Comparison of ENCODE assay signal across 21 cellular contexts in the genomic region with DNA sequence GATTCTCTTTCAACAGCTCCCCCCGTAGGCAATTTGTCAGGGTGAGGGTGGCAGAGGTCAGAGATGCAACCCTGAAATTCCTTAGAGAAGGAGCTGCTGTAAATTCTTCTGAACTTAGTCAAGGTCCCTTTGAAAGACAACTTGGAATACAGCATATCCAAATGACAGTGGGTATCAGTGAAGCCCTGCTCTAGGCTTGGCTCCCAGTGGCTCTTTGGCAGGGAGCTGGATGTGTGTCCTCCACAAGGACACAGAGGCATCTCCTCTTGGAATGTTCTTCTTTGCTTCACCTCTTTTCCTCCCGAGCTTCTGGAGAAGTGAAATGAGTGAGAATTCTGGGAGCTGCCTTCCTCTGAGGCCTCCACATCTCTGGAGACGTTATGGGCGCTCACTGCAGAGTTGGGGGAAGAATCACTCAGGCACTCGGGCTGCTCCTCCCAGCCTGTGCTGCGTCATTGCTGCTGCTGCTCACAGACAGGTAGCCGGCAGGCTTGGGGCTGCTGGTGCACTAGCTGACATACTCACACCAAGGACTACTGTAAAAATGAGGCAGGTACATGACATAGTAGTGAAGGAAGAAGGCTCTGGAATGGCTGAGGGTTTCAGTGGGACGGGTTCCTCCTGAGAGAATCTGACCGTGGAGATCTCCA. TPM values are rescaled to one million over a fixed set of nuclear protein-coding genes. Genes with fewer than 3 reads are reported as not detected.
A peak's percentile ranks its signal among the peaks of the same experiment; 100 is the strongest.
DNase-seq lines count a peak whose midpoint lies in the region; ATAC-seq and TF ChIP-seq lines count a peak whose summit lies in the region.
"Had no signal": no experiment of that assay in that cellular context is flagged by ENCODE, and none has a peak within 500 bp of the region (broad histone marks: within the 10 kb centered on the region; RNA-seq: fewer than 3 reads in every experiment).

No MANE protein-coding gene starts in this region.

- CTCF ChIA-PET in activated CD4-positive, alpha-beta memory T cell treated with anti-CD3 and anti-CD28 coated beads, Interleukin-2, amount 10 ng/mL, durations not matched to agents 7 days and 5 days (lab: Charles Lee) = no interaction called here
- CTCF ChIA-PET in activated CD4-positive, alpha-beta memory T cell treated with anti-CD3 and anti-CD28 coated beads for 36 hours (lab: Charles Lee) = interaction anchor here (1.2 kb wide), 1 partner anchor 389 kb away, joined by 3 read pairs; no protein-coding TSS in a partner anchor
- CTCF ChIA-PET in SK-N-SH (lab: Yijun Ruan, JAX) = interaction anchor here (0.8 to 1.0 kb wide), 4 partner anchors 11 to 407 kb away, joined by 3 to 4 read pairs (median 3); no protein-coding TSS in a partner anchor

- no peak for ATAC-seq in GM21576 (IDR thresholded peaks at IDR 0.05; ENCODE audit: unreplicated experiment)
- ATAC-seq: activated CD4-positive, CD25-positive, alpha-beta regulatory T cell treated with anti-CD3 and anti-CD28 coated beads, Interleukin-2, amount 50 U/mL, for 24 hours; activated naive CD4-positive, alpha-beta T cell treated with anti-CD3 and anti-CD28 coated beads, Interleukin-2, amount 50 U/mL, for 72 hours; gastroesophageal sphincter had no signal

- peaks cover 26% of the 10 kb centered on the region for H3K4me1 ChIP-seq in testis
- H3K4me1 ChIP-seq in SK-N-SH (ENCODE audit: control insufficient read depth in 1 of 2, insufficient read depth in 2 of 2, low read depth in 1 of 2, low read length in 1 of 2) = peaks cover 0 to 14% of the 10 kb centered on the region in 2 experiments; a peak in 2 of 4 replicates
- H3K4me1 ChIP-seq in ascending aorta = peaks cover 0 to 10% of the 10 kb centered on the region in 2 donors
- H3K4me1 ChIP-seq: gastroesophageal sphincter had no signal

- H3K27ac ChIP-seq in coronary artery = peak overlapping the region; percentile 64 to 83
- H3K27ac ChIP-seq in testis = peak overlapping the region; percentile 23 to 67
- H3K27ac ChIP-seq in SK-N-SH (ENCODE audit: low read depth in 2 of 2, low read length in 1 of 2) = no peak overlapping the region
- peak overlapping the region in 1 of 2 donors; percentile 35 for H3K27ac ChIP-seq in ascending aorta
- H3K27ac ChIP-seq: 22Rv1, gastroesophageal sphincter, KMS-11, pancreas, RWPE1 had no signal

- H3K4me3 ChIP-seq in coronary artery (peak overlapping the region; percentile 15), testis (no peak overlapping the region), SK-N-SH (ENCODE audit: low read depth in 2 of 2, low read length in 1 of 2) (no peak overlapping the region), ascending aorta (no peak overlapping the region)
- H3K4me3 ChIP-seq: gastroesophageal sphincter, pancreas had no signal

- TF ChIP-seq EP300 in SK-N-SH (IDR thresholded peaks at IDR 0.05; ENCODE audit: borderline replicate concordance in 1 of 2, low read depth in 1 of 2, low read length in 1 of 2) = no peak

- no peak overlapping the region for H3K4me3 Mint-ChIP-seq in activated CD4-positive, alpha-beta memory T cell treated with anti-CD3 and anti-CD28 coated beads, Interleukin-2, amount 10 ng/mL, durations not matched to agents 7 days and 5 days
- no peak overlapping the region for H3K4me3 Mint-ChIP-seq in activated CD4-positive, alpha-beta memory T cell treated with anti-CD3 and anti-CD28 coated beads for 36 hours
- H3K4me3 Mint-ChIP-seq: memory B cell, naive B cell had no signal

- TF ChIP-seq POLR2A in testis (IDR thresholded peaks at IDR 0.05) = no peak

- no peaks in the 10 kb centered on the region for H3F3A ChIP-seq in SK-N-SH (replicated peaks; ENCODE audit: insufficient read depth)

- no peak overlapping the region for H3K27ac Mint-ChIP-seq in activated CD4-positive, alpha-beta memory T cell treated with anti-CD3 and anti-CD28 coated beads, Interleukin-2, amount 10 ng/mL, durations not matched to agents 7 days and 5 days
- H3K27ac Mint-ChIP-seq in activated CD4-positive, alpha-beta memory T cell treated with anti-CD3 and anti-CD28 coated beads for 36 hours = no peak overlapping the region

- POLR2A ChIA-PET in activated CD4-positive, alpha-beta memory T cell treated with anti-CD3 and anti-CD28 coated beads, Interleukin-2, amount 10 ng/mL, durations not matched to agents 7 days and 5 days (lab: Charles Lee) = no interaction called here
- POLR2A ChIA-PET in activated CD4-positive, alpha-beta memory T cell treated with anti-CD3 and anti-CD28 coated beads for 36 hours (lab: Charles Lee) = no interaction called here
- POLR2A ChIA-PET in SK-N-SH (lab: Yijun Ruan, JAX) = no interaction called here

- no peaks in the 10 kb centered on the region; the same call in 1 of the 2 replicates for H3K79me2 ChIP-seq in SK-N-SH (ENCODE audit: insufficient read depth)

- H3K9ac ChIP-seq in SK-N-SH = no peak overlapping the region
- H3K9ac ChIP-seq: KMS-11 had no signal

- TF ChIP-seq CTCF in coronary artery (IDR thresholded peaks at IDR 0.05) = no peak
- TF ChIP-seq CTCF in testis (IDR thresholded peaks at IDR 0.05) = no peak
- TF ChIP-seq CTCF in SK-N-SH (IDR thresholded peaks at IDR 0.05) = no peak
- no peak for TF ChIP-seq CTCF in ascending aorta (IDR thresholded peaks at IDR 0.05)

- 62 to 84% methylated on average over 9 of the region's 9 CpGs for WGBS in testis, 2 donors
- 76% methylated on average over 7 of the region's 9 CpGs for WGBS in SK-N-SH (ENCODE audit: low lambda C conversion rate)

- H3K9me2 ChIP-seq in SK-N-SH = no peaks in the 10 kb centered on the region

- H3K36me3 ChIP-seq in testis (ENCODE audit: low read depth, missing control alignments) (no peaks in the 10 kb centered on the region), SK-N-SH (replicated peaks in 1 of 2; ENCODE audit: control insufficient read depth in 1 of 2, insufficient read depth in 2 of 2, low read length in 1 of 2) (peaks cover 58 to 63% of the 10 kb centered on the region in 2 experiments), ascending aorta (peaks cover 13 to 37% of the 10 kb centered on the region in 2 donors)

- no peaks in the 10 kb centered on the region for H4K20me1 ChIP-seq in SK-N-SH (ENCODE audit: insufficient read depth)

- intact Hi-C loops in activated CD4-positive, alpha-beta memory T cell treated with anti-CD3 and anti-CD28 coated beads for 36 hours (cut with micrococcal nuclease) = no loop called here
- intact Hi-C loops in testis (cut with DNase I; ENCODE audit: low total_unique reads) (no loop called here), ascending aorta (cut with DNase I) (no loop called here)

- DNase-seq in activated CD4-positive, alpha-beta memory T cell treated with anti-CD3 and anti-CD28 coated beads, Interleukin-2, amount 10 ng/mL, durations not matched to agents 7 days and 5 days = peak; percentile 3
- no peak for DNase-seq in activated CD4-positive, alpha-beta memory T cell treated with anti-CD3 and anti-CD28 coated beads for 36 hours
- DNase-seq in coronary artery (ENCODE audit: low spot score) (no peak), islet precursor cell (peak; percentile 61), testis (no peak), SK-N-SH (no peak), ascending aorta (ENCODE audit: low spot score in 2 of 2) (no peak)
- DNase-seq: kidney, naive B cell, NCI-H2171 treated with DMSO at 0.1 percent for 48 hours, NCI-H526, pancreas, SW 1271 had no signal

- H3K27me3 ChIP-seq in testis = no peaks in the 10 kb centered on the region
- H3K27me3 ChIP-seq in SK-N-SH (ENCODE audit: insufficient read depth) = no peaks in the 10 kb centered on the region
- H3K27me3 ChIP-seq in ascending aorta = no peaks in the 10 kb centered on the region
- H3K27me3 ChIP-seq: gastroesophageal sphincter, pancreas had no signal

- H2AFZ ChIP-seq in SK-N-SH (ENCODE audit: low read depth) = no peak overlapping the region

- no peak overlapping the region for H3K4me2 ChIP-seq in SK-N-SH
- H3K4me2 ChIP-seq: KMS-11 had no signal

- no peak for TF ChIP-seq RAD21 in SK-N-SH (IDR thresholded peaks at IDR 0.05; ENCODE audit: low read length)

- peaks cover 2% of the 10 kb centered on the region for H3K4me1 Mint-ChIP-seq in activated CD4-positive, alpha-beta memory T cell treated with anti-CD3 and anti-CD28 coated beads, Interleukin-2, amount 10 ng/mL, durations not matched to agents 7 days and 5 days
- no peaks in the 10 kb centered on the region for H3K4me1 Mint-ChIP-seq in activated CD4-positive, alpha-beta memory T cell treated with anti-CD3 and anti-CD28 coated beads for 36 hours (ENCODE audit: low read depth)
- H3K4me1 Mint-ChIP-seq: naive B cell had no signal

- peaks cover 79% of the 10 kb centered on the region for H3K36me3 Mint-ChIP-seq in activated CD4-positive, alpha-beta memory T cell treated with anti-CD3 and anti-CD28 coated beads, Interleukin-2, amount 10 ng/mL, durations not matched to agents 7 days and 5 days (ENCODE audit: low read depth)
- H3K36me3 Mint-ChIP-seq in activated CD4-positive, alpha-beta memory T cell treated with anti-CD3 and anti-CD28 coated beads for 36 hours = peaks cover 57% of the 10 kb centered on the region

- H3K27me3 Mint-ChIP-seq in activated CD4-positive, alpha-beta memory T cell treated with anti-CD3 and anti-CD28 coated beads, Interleukin-2, amount 10 ng/mL, durations not matched to agents 7 days and 5 days = no peaks in the 10 kb centered on the region
- H3K27me3 Mint-ChIP-seq in activated CD4-positive, alpha-beta memory T cell treated with anti-CD3 and anti-CD28 coated beads for 36 hours = no peaks in the 10 kb centered on the region
- H3K27me3 Mint-ChIP-seq: memory B cell, naive B cell had no signal

- H3K9me3 ChIP-seq in testis (no peaks in the 10 kb centered on the region), SK-N-SH (no peaks in the 10 kb centered on the region), ascending aorta (no peaks in the 10 kb centered on the region)
- H3K9me3 ChIP-seq: gastroesophageal sphincter, pancreas had no signal

- H3K9me3 Mint-ChIP-seq in activated CD4-positive, alpha-beta memory T cell treated with anti-CD3 and anti-CD28 coated beads, Interleukin-2, amount 10 ng/mL, durations not matched to agents 7 days and 5 days = no peaks in the 10 kb centered on the region
- peaks cover 11% of the 10 kb centered on the region for H3K9me3 Mint-ChIP-seq in activated CD4-positive, alpha-beta memory T cell treated with anti-CD3 and anti-CD28 coated beads for 36 hours
- H3K9me3 Mint-ChIP-seq: activated naive CD4-positive, alpha-beta T cell treated with anti-CD3 and anti-CD28 coated beads, Interleukin-2, amount 50 U/mL, for 72 hours; memory B cell had no signal

RNA-seq across cellular contexts. Expression of a gene that starts 34.1 kb away (rescaled TPM):
- 100 to 1,000 TPM; 130 to 133 TPM for total RNA-seq in activated CD4-positive, alpha-beta memory T cell treated with anti-CD3 and anti-CD28 coated beads, Interleukin-2, amount 10 ng/mL, durations not matched to agents 7 days and 5 days
- total RNA-seq in activated CD4-positive, alpha-beta memory T cell treated with anti-CD3 and anti-CD28 coated beads for 36 hours = 100 to 1,000 TPM; 117 to 120 TPM
- total RNA-seq in testis (100 to 1,000 TPM; 165 to 200 TPM), ascending aorta (5.7 TPM)
- polyA plus RNA-seq in testis (ENCODE audit: insufficient read depth, low read depth, low replicate concordance) (319 TPM), SK-N-SH (2012; rRNA removed) (306 and 390 TPM in 2 replicates)
- 392 and 450 TPM in 2 replicates for polyA plus RNA-seq in SK-N-SH (2012; cell fraction: cytosol; rRNA removed)
- polyA plus RNA-seq in SK-N-SH (2012; cell fraction: nucleus; rRNA removed) = 181 and 247 TPM in 2 replicates

RNA-seq across cellular contexts. Expression of a gene that starts 39.4 kb away (rescaled TPM):
- total RNA-seq in activated CD4-positive, alpha-beta memory T cell treated with anti-CD3 and anti-CD28 coated beads, Interleukin-2, amount 10 ng/mL, durations not matched to agents 7 days and 5 days = 100 to 1,000 TPM; 133 to 135 TPM
- total RNA-seq in activated CD4-positive, alpha-beta memory T cell treated with anti-CD3 and anti-CD28 coated beads for 36 hours = 100 to 1,000 TPM; 181 to 186 TPM
- total RNA-seq in testis (10 to 100 TPM; 10.2 to 11.0 TPM), ascending aorta (4.7 TPM)
- polyA plus RNA-seq in testis (ENCODE audit: insufficient read depth, low read depth, low replicate concordance) (7.0 TPM), SK-N-SH (2012; rRNA removed) (2.0 and 2.3 TPM in 2 replicates)
- 1.6 and 1.9 TPM in 2 replicates for polyA plus RNA-seq in SK-N-SH (2012; cell fraction: cytosol; rRNA removed)
- polyA plus RNA-seq in SK-N-SH (2012; cell fraction: nucleus; rRNA removed) = 3.5 and 5.0 TPM in 2 replicates

RNA-seq across cellular contexts. Expression of a gene that starts 50.6 kb away (rescaled TPM):
- 10 to 100 TPM; 20.2 to 20.5 TPM for total RNA-seq in activated CD4-positive, alpha-beta memory T cell treated with anti-CD3 and anti-CD28 coated beads, Interleukin-2, amount 10 ng/mL, durations not matched to agents 7 days and 5 days
- 10 to 100 TPM; 11.3 to 11.6 TPM for total RNA-seq in activated CD4-positive, alpha-beta memory T cell treated with anti-CD3 and anti-CD28 coated beads for 36 hours
- total RNA-seq in testis = 10 to 100 TPM; 74.6 to 81.0 TPM
- polyA plus RNA-seq in testis (ENCODE audit: insufficient read depth, low read depth, low replicate concordance) = 41.4 TPM
- polyA plus RNA-seq in SK-N-SH (2012; rRNA removed) = 19.5 and 29.5 TPM in 2 replicates
- polyA plus RNA-seq in SK-N-SH (2012; cell fraction: cytosol; rRNA removed) = 28.2 and 28.3 TPM in 2 replicates
- 13.8 and 24.6 TPM in 2 replicates for polyA plus RNA-seq in SK-N-SH (2012; cell fraction: nucleus; rRNA removed)
- 16.3 TPM for total RNA-seq in ascending aorta

Comparison
In these comparisons a context has a peak if more than half of its experiments do, and no peak if none do; other contexts are left out.
1. DNase-seq: peak in activated CD4-positive, alpha-beta memory T cell treated with anti-CD3 and anti-CD28 coated beads, Interleukin-2, amount 10 ng/mL, durations not matched to agents 7 days and 5 days (single experiment) and islet precursor cell (single experiment); none in activated CD4-positive, alpha-beta memory T cell treated with anti-CD3 and anti-CD28 coated beads for 36 hours (single experiment), coronary artery (single experiment), testis (single experiment), SK-N-SH (single experiment) and ascending aorta (0 of 2).
2. H3K27ac ChIP-seq: peak in coronary artery (2 of 2) and testis (2 of 2); none in SK-N-SH (0 of 2).
3. RNA of a gene that starts 34.1 kb away (total RNA-seq): 165 to 200 TPM in testis, 130 to 133 TPM in activated CD4-positive, alpha-beta memory T cell treated with anti-CD3 and anti-CD28 coated beads, Interleukin-2, amount 10 ng/mL, durations not matched to agents 7 days and 5 days and 117 to 120 TPM in activated CD4-positive, alpha-beta memory T cell treated with anti-CD3 and anti-CD28 coated beads for 36 hours; 5.7 TPM in ascending aorta (single experiment); every median in the first group is over 10 times any median in the second.
4. RNA of a gene that starts 39.4 kb away (total RNA-seq): 181 to 186 TPM in activated CD4-positive, alpha-beta memory T cell treated with anti-CD3 and anti-CD28 coated beads for 36 hours and 133 to 135 TPM in activated CD4-positive, alpha-beta memory T cell treated with anti-CD3 and anti-CD28 coated beads, Interleukin-2, amount 10 ng/mL, durations not matched to agents 7 days and 5 days; 10.2 to 11.0 TPM in testis and 4.7 TPM in ascending aorta (single experiment); every median in the first group is over 10 times any median in the second.